In the genomic region with DNA sequence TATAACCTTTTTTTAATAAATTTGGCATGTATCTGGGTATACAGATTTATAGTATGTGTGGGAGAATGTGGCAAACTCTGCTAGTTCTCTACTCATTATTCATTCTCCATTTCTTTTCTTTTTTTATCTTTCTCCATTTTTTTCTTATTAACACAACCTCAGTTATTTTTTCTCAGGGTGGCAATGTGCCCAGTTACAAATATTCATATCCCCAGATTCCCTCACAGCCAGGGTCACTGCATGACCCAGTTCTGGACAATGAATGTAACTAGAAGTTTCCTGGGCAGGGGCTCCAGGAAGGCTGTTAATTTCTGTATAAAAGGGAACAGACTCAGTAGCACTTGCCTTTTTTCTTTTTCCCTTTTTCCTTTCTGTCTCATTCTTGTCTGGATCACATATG, we compare ENCODE assay signal across 21 cellular contexts.
DNase-seq lines count a peak whose midpoint lies in the region; ATAC-seq and TF ChIP-seq lines count a peak whose summit lies in the region.
"Had no signal": no experiment of that assay in that cellular context is flagged by ENCODE, and none has a peak within 500 bp of the region (broad histone marks: within the 10 kb centered on the region; RNA-seq: fewer than 3 reads in every experiment).

No MANE protein-coding gene starts in this region.

- H3K36me3 Mint-ChIP-seq in activated T-cell treated with anti-CD3 and anti-CD28 coated beads, Interleukin-2, amount 50 U/mL, for 24 hours (ENCODE audit: low read depth) = peaks cover 39% of the 10 kb centered on the region
- H3K36me3 Mint-ChIP-seq in T-helper 17 cell (ENCODE audit: low read depth) (peaks cover 2% of the 10 kb centered on the region), chondrocyte (ENCODE audit: low read depth) (peaks cover 4% of the 10 kb centered on the region)
- H3K36me3 Mint-ChIP-seq: neural progenitor cell had no signal

- H3K36me3 ChIP-seq in tibial artery (no peaks in the 10 kb centered on the region), tibial nerve (no peaks in the 10 kb centered on the region)
- H3K36me3 ChIP-seq: cardiac muscle cell, neural progenitor cell, stomach had no signal

- DNase-seq in activated T-cell treated with anti-CD3 and anti-CD28 coated beads, Interleukin-2, amount 50 U/mL, for 24 hours = no peak
- no peak for DNase-seq in activated T-cell treated with anti-CD3 and anti-CD28 coated beads, Interleukin-2, amount 50 U/mL, for 1 hour
- DNase-seq in T-helper 17 cell (no peak), chondrocyte (ENCODE audit: low spot score) (no peak), tibial artery (no peak), GM10248 (ENCODE audit: extremely low spot score) (no peak), tibial nerve (ENCODE audit: low spot score in 2 of 2) (no peak)
- DNase-seq: ACHN, DMS79 treated with DMSO at 0.1 percent for 48 hours, midbrain, NCI-H2171 treated with DMSO at 0.1 percent for 48 hours, NCI-H748 treated with DMSO at 0.1 percent for 48 hours, PC-3, psoas muscle, SHP77 treated with DMSO at 0.1 percent for 48 hours, stomach had no signal

- POLR2A ChIA-PET in GM10248 (lab: Yijun Ruan, JAX) = interaction anchor here (0.6 kb wide), 1 partner anchor 87 kb away, joined by 3 read pairs; no protein-coding TSS in a partner anchor

- H3K27me3 ChIP-seq in tibial artery (no peaks in the 10 kb centered on the region), tibial nerve (no peaks in the 10 kb centered on the region)
- H3K27me3 ChIP-seq: cardiac muscle cell, neural progenitor cell, stomach had no signal

- CTCF ChIA-PET in GM10248 (lab: Yijun Ruan, JAX) = no interaction called here

- no peaks in the 10 kb centered on the region for H3K9me3 ChIP-seq in T-helper 17 cell (ENCODE audit: control insufficient read depth, low read length, poor library complexity, severe bottlenecking)
- peaks cover 0 to 11% (median 0%) of the 10 kb centered on the region in 3 donors for H3K9me3 ChIP-seq in tibial artery
- peaks cover 0 to 14% (median 0%) of the 10 kb centered on the region in 4 donors for H3K9me3 ChIP-seq in tibial nerve

- H3K4me3 ChIP-seq in tibial artery = no peak overlapping the region
- no peak overlapping the region for H3K4me3 ChIP-seq in tibial nerve
- H3K4me3 ChIP-seq: cardiac muscle cell, neural progenitor cell, psoas muscle, skin epidermis, stomach had no signal

- H3K27ac Mint-ChIP-seq in activated T-cell treated with anti-CD3 and anti-CD28 coated beads, Interleukin-2, amount 50 U/mL, for 24 hours = peak overlapping the region; percentile 85
- H3K27ac Mint-ChIP-seq in T-helper 17 cell (peak overlapping the region; percentile 46), chondrocyte (ENCODE audit: unreplicated experiment) (peak overlapping the region; percentile 95)
- H3K27ac Mint-ChIP-seq: neural progenitor cell had no signal

- intact Hi-C loops in tibial artery (cut with DNase I; ENCODE audit: low total_unique reads) = no loop called here

- H3K4me1 ChIP-seq in tibial artery (peaks cover 4 to 80% (median 52%) of the 10 kb centered on the region in 4 donors), tibial nerve (peaks cover 0 to 23% (median 4%) of the 10 kb centered on the region in 4 donors)

- H3K9me3 Mint-ChIP-seq in activated T-cell treated with anti-CD3 and anti-CD28 coated beads, Interleukin-2, amount 50 U/mL, for 24 hours = peaks cover 22% of the 10 kb centered on the region
- peaks cover 20% of the 10 kb centered on the region for H3K9me3 Mint-ChIP-seq in chondrocyte (ENCODE audit: low read depth)

- peaks cover 46% of the 10 kb centered on the region for H3K4me1 Mint-ChIP-seq in activated T-cell treated with anti-CD3 and anti-CD28 coated beads, Interleukin-2, amount 50 U/mL, for 24 hours (ENCODE audit: low read depth)
- H3K4me1 Mint-ChIP-seq in T-helper 17 cell (peaks cover 13% of the 10 kb centered on the region), chondrocyte (ENCODE audit: low read depth) (peaks cover 76% of the 10 kb centered on the region)
- H3K4me1 Mint-ChIP-seq: neural progenitor cell had no signal

- H3K27ac ChIP-seq in tibial artery (peak overlapping the region; percentile 74 to 75), tibial nerve (peak overlapping the region in 1 of 4 donors; percentile 26)
- H3K27ac ChIP-seq: cardiac muscle cell, neural progenitor cell, psoas muscle, stomach had no signal

- H3K4me3 Mint-ChIP-seq in activated T-cell treated with anti-CD3 and anti-CD28 coated beads, Interleukin-2, amount 50 U/mL, for 24 hours = no peak overlapping the region
- H3K4me3 Mint-ChIP-seq in T-helper 17 cell = no peak overlapping the region
- no peak overlapping the region for H3K4me3 Mint-ChIP-seq in chondrocyte (ENCODE audit: unreplicated experiment)
- H3K4me3 Mint-ChIP-seq: neural progenitor cell had no signal

- TF ChIP-seq EP300 in tibial nerve (IDR thresholded peaks at IDR 0.05) = no peak

- TF ChIP-seq POLR2A in tibial nerve (IDR thresholded peaks at IDR 0.05) = no peak

- no peak for ATAC-seq in T-helper 17 cell
- ATAC-seq in GM19455 (IDR thresholded peaks at IDR 0.05; ENCODE audit: unreplicated experiment) = no peak
- ATAC-seq: esophagus mucosa, PC-3, psoas muscle had no signal

- no peaks in the 10 kb centered on the region for H3K27me3 Mint-ChIP-seq in activated T-cell treated with anti-CD3 and anti-CD28 coated beads, Interleukin-2, amount 50 U/mL, for 24 hours
- H3K27me3 Mint-ChIP-seq in T-helper 17 cell (no peaks in the 10 kb centered on the region), chondrocyte (ENCODE audit: low read depth) (no peaks in the 10 kb centered on the region)

- TF ChIP-seq CTCF in chondrocyte (IDR thresholded peaks at IDR 0.05) = no peak
- TF ChIP-seq CTCF in tibial artery (IDR thresholded peaks at IDR 0.05) = no peak
- TF ChIP-seq CTCF in GM10248 (IDR thresholded peaks at IDR 0.05; ENCODE audit: control extremely low read depth, extremely low read depth, low read depth, missing control alignments) = no peak
- no peak for TF ChIP-seq CTCF in tibial nerve (IDR thresholded peaks at IDR 0.05)
